In the genomic region with DNA sequence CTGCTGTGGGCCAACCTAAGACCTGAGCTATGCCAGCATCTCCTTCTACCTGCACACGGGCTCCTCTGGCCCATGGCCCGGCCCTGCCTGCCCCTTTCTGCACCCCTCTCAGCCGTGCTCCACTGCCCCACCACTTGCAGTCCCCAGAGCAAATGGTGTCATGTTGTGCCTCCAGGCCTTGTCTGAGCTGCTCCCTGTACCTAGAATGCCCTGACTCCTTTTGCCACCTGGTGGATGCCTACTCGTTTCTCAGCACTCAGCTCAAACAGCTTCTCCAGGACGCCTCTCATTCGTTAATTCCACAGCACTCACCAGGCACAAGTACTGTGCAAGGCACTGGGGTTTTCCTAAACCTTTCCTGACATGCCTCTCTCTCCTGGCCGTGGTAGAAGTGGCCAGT, we compare ENCODE assay signal across 1 cellular context.
TF ChIP-seq lines count a peak whose summit lies in the region.

No MANE protein-coding gene starts in this region.

TF ChIP-seq in IMR-90, 13 proteins besides CTCF, POLR2A, EP300 and RAD21 (continued from another document):
- TF ChIP-seq, protein P1, sequence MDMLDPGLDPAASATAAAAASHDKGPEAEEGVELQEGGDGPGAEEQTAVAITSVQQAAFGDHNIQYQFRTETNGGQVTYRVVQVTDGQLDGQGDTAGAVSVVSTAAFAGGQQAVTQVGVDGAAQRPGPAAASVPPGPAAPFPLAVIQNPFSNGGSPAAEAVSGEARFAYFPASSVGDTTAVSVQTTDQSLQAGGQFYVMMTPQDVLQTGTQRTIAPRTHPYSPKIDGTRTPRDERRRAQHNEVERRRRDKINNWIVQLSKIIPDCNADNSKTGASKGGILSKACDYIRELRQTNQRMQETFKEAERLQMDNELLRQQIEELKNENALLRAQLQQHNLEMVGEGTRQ (IDR thresholded peaks at IDR 0.05; ENCODE audit: low read depth, low read length) = no peak
- TF ChIP-seq MAFK (IDR thresholded peaks at IDR 0.05; ENCODE audit: low read depth, low read length) (no peak), NFE2L2 (IDR thresholded peaks at IDR 0.05; ENCODE audit: low read depth, low read length) (no peak), RCOR1 (IDR thresholded peaks at IDR 0.05; ENCODE audit: insufficient replicate concordance, low read length) (no peak), FOS (IDR thresholded peaks at IDR 0.05; ENCODE audit: low read depth, low read length) (no peak)
